ENCODE assay signal across 11 cellular contexts in genomic region chr15:66729339-66729951, GRCh38. TPM values are rescaled to one million over a fixed set of nuclear protein-coding genes. Genes with fewer than 3 reads are reported as not detected.
A peak's percentile ranks its signal among the peaks of the same experiment; 100 is the strongest.
DNase-seq lines count a peak whose midpoint lies in the region; ATAC-seq, FAIRE-seq and TF ChIP-seq lines count a peak whose summit lies in the region.
"Had no signal": no experiment of that assay in that cellular context is flagged by ENCODE, and none has a peak within 500 bp of the region (broad histone marks: within the 10 kb centered on the region; RNA-seq: fewer than 3 reads in every experiment).

No MANE protein-coding gene starts in this region.

- H3K27me3 ChIP-seq in fibroblast of lung (ENCODE audit: control insufficient read depth, insufficient read depth, low read length) (no peaks in the 10 kb centered on the region), tibial artery (no peaks in the 10 kb centered on the region)

- H3K9me3 ChIP-seq in KOPT-K1 (ENCODE audit: insufficient read depth, low read length, poor library complexity, severe bottlenecking) (no peaks in the 10 kb centered on the region), fibroblast of lung (ENCODE audit: control insufficient read depth, insufficient read depth, low read depth, low read length) (no peaks in the 10 kb centered on the region), tibial artery (no peaks in the 10 kb centered on the region)

- DNase-seq in fibroblast of lung (ENCODE audit: low read depth in 2 of 2): peak in 1 of 2 donors; percentile 67
- DNase-seq in tibial artery: no peak
- DNase-seq in SKM-1 treated with dmso at 0.1 percent for 144 hours (lab: John Stamatoyannopoulos, UW; ENCODE audit: unreplicated experiment): no peak
- no peak for DNase-seq in pons (ENCODE audit: low spot score)
- no peak for DNase-seq in frontal cortex (ENCODE audit: low spot score in 2 of 2)
- DNase-seq: natural killer cell had no signal

- H3K27ac ChIP-seq in KOPT-K1 (ENCODE audit: low read depth, low read length, poor library complexity, severe bottlenecking) (peak overlapping the region; percentile 54), fibroblast of lung (ENCODE audit: insufficient read depth, low read length) (peak overlapping the region; percentile 80), tibial artery (peak overlapping the region; percentile 77 to 80)

- H3K36me3 ChIP-seq in KOPT-K1 (ENCODE audit: insufficient read depth, low read length) (peaks cover 49% of the 10 kb centered on the region), fibroblast of lung (ENCODE audit: control insufficient read depth, insufficient read depth, low read length) (no peaks in the 10 kb centered on the region), tibial artery (no peaks in the 10 kb centered on the region)

- H3K79me2 ChIP-seq in fibroblast of lung (ENCODE audit: control insufficient read depth, insufficient read depth, low read length): peaks cover 2% of the 10 kb centered on the region

- no peak for FAIRE-seq in frontal cortex (lab: Jason Lieb, UNC)
- FAIRE-seq: colon had no signal

- H3K27me3 Mint-ChIP-seq in nephron (ENCODE audit: low read depth): no peaks in the 10 kb centered on the region
- H3K27me3 Mint-ChIP-seq: activated T-helper 17 cell treated with anti-CD3 and anti-CD28 coated beads, Interleukin-2, amount 50 U/mL, for 72 hours had no signal

- peak overlapping the region; percentile 58 for H3K9ac ChIP-seq in fibroblast of lung (ENCODE audit: insufficient read depth, low read length)

- H3K9me3 Mint-ChIP-seq in nephron: no peaks in the 10 kb centered on the region
- H3K9me3 Mint-ChIP-seq: activated T-helper 17 cell treated with anti-CD3 and anti-CD28 coated beads, Interleukin-2, amount 50 U/mL, for 72 hours; natural killer cell had no signal

- H3K4me3 ChIP-seq in fibroblast of lung (replicated peaks in 1 of 4; ENCODE audit: control extremely low read depth in 1 of 4, insufficient read depth in 1 of 4, low read depth in 3 of 4, low read length in 4 of 4) (peak overlapping the region in 2 of 4 experiments; percentile 10 to 31), tibial artery (peak overlapping the region; percentile 25 to 35)

- no peaks in the 10 kb centered on the region for H4K20me1 ChIP-seq in fibroblast of lung (ENCODE audit: control insufficient read depth, extremely low read depth, insufficient read depth, low read length)

- peak overlapping the region; percentile 45 for H2AFZ ChIP-seq in fibroblast of lung (ENCODE audit: low read length)

- H3K4me1 Mint-ChIP-seq in nephron: peaks cover 68% of the 10 kb centered on the region
- H3K4me1 Mint-ChIP-seq: activated T-helper 17 cell treated with anti-CD3 and anti-CD28 coated beads, Interleukin-2, amount 50 U/mL, for 72 hours; natural killer cell had no signal

- H3K4me1 ChIP-seq in fibroblast of lung (ENCODE audit: control insufficient read depth, extremely low read depth, insufficient read depth, low read length) (peaks cover 12% of the 10 kb centered on the region), tibial artery (peaks cover 5 to 91% (median 56%) of the 10 kb centered on the region in 4 donors)

- H3K27ac Mint-ChIP-seq in nephron: peak overlapping the region; percentile 88 to 98 (median 93)
- H3K27ac Mint-ChIP-seq: activated T-helper 17 cell treated with anti-CD3 and anti-CD28 coated beads, Interleukin-2, amount 50 U/mL, for 72 hours; natural killer cell had no signal

- ATAC-seq in GM18861 (IDR thresholded peaks at IDR 0.05; ENCODE audit: unreplicated experiment): no peak
- ATAC-seq: natural killer cell had no signal

- peaks cover 32% of the 10 kb centered on the region for H3K36me3 Mint-ChIP-seq in nephron (ENCODE audit: low read depth)
- H3K36me3 Mint-ChIP-seq: natural killer cell had no signal

- peak overlapping the region; percentile 53 to 71 (median 62) for H3K4me3 Mint-ChIP-seq in nephron
- H3K4me3 Mint-ChIP-seq: activated T-helper 17 cell treated with anti-CD3 and anti-CD28 coated beads, Interleukin-2, amount 50 U/mL, for 72 hours; natural killer cell had no signal

- TF ChIP-seq CTCF in fibroblast of lung (conservative IDR thresholded peaks at IDR 0.05 in 1 of 2, IDR thresholded peaks at IDR 0.05 in 1 of 2; ENCODE audit: low read depth in 1 of 2, low read length in 2 of 2): no peak
- no peak for TF ChIP-seq CTCF in nephron (IDR thresholded peaks at IDR 0.05; ENCODE audit: unreplicated experiment in 3 of 3)
- TF ChIP-seq CTCF in tibial artery (IDR thresholded peaks at IDR 0.05): no peak

- peak overlapping the region; percentile 65 for H3K4me2 ChIP-seq in fibroblast of lung (ENCODE audit: extremely low read depth, insufficient read depth, low read length)

- intact Hi-C loops in tibial artery (cut with DNase I; ENCODE audit: low total_unique reads): no loop called here

RNA-seq across cellular contexts. Expression of gene SMAD6, which starts 27.4 kb away (rescaled TPM):
- 8.7 and 8.9 TPM in 2 replicates for total RNA-seq in fibroblast of lung
- polyA plus RNA-seq in fibroblast of lung: 1.2 and 2.1 TPM in 2 replicates
- polyA plus RNA-seq in fibroblast of lung (2012): 2.8 and 5.5 TPM in 2 replicates
- 2.2 and 7.6 TPM in 2 replicates for polyA minus RNA-seq in fibroblast of lung (ENCODE audit: low replicate concordance)
- total RNA-seq in frontal cortex: 2.4 TPM
